10 cellular contexts compared by ENCODE assay signal in the genomic region with DNA sequence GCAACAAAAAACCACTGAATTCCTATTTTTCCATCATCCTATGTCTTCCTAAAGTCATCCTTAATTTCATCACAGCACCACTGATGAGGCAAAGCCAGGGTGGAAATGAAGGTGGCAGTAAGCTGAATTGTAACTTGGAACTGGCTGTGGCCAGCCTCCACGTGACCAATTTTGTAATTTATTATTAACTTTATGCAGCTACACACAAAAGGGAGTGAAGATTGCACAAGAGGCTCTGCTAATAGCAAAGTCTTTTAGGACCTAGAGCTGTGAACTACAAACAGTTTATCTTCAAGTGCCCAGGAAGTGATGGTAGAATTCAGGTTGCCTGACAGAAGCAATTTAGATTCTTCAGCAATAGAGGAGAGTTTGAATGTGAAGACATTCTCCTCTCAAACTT.
A peak's percentile ranks its signal among the peaks of the same experiment; 100 is the strongest.
DNase-seq lines count a peak whose midpoint lies in the region; TF ChIP-seq lines count a peak whose summit lies in the region.
"Had no signal": no experiment of that assay in that cellular context is flagged by ENCODE, and none has a peak within 500 bp of the region (broad histone marks: within the 10 kb centered on the region; RNA-seq: fewer than 3 reads in every experiment).

No MANE protein-coding gene starts in this region.

- DNase-seq in DMS53 (lab: John Stamatoyannopoulos, UW), result peak; percentile 26
- no peak for DNase-seq in DMS53 treated with DMSO at 0.1 percent for 48 hours (lab: John Stamatoyannopoulos, UW; ENCODE audit: unreplicated experiment)
- DNase-seq in NB4 (ENCODE audit: low read depth), result peak; percentile 75
- DNase-seq in fibroblast of gingiva (ENCODE audit: low read depth), result peak; percentile 70
- no peak for DNase-seq in smooth muscle cell (lab: John Stamatoyannopoulos, UW; ENCODE audit: unreplicated experiment)
- DNase-seq in endothelial cell (ENCODE audit: low spot score), result no peak
- DNase-seq in GOT3 (lab: John Stamatoyannopoulos, UW), result no peak
- DNase-seq in effector memory CD4-positive, alpha-beta T cell, result no peak

- H3K27ac Mint-ChIP-seq in endothelial cell (ENCODE audit: unreplicated experiment), result no peak overlapping the region

- H3K36me3 ChIP-seq in smooth muscle cell (ENCODE audit: low read depth), result no peaks in the 10 kb centered on the region
- no peaks in the 10 kb centered on the region for H3K36me3 ChIP-seq in effector memory CD4-positive, alpha-beta T cell (ENCODE audit: control insufficient read depth, insufficient read depth, low read length)
- H3K36me3 ChIP-seq: tibial nerve had no signal

- H3K4me1 ChIP-seq in smooth muscle cell (ENCODE audit: low read depth), result no peaks in the 10 kb centered on the region
- no peaks in the 10 kb centered on the region for H3K4me1 ChIP-seq in effector memory CD4-positive, alpha-beta T cell (ENCODE audit: control insufficient read depth, insufficient read depth, low read length, poor library complexity, severe bottlenecking)

- WGBS in smooth muscle cell (ENCODE audit: low lambda C conversion rate), result 67% methylated on average over 1 of the region's 1 CpG

- H3K9ac ChIP-seq in smooth muscle cell (ENCODE audit: low read depth), result peak overlapping the region; percentile 12

- H4K20me1 ChIP-seq in smooth muscle cell (ENCODE audit: low read depth), result no peaks in the 10 kb centered on the region

- H3K4me1 Mint-ChIP-seq in endothelial cell (ENCODE audit: unreplicated experiment), result peaks cover 5% of the 10 kb centered on the region

- no peak for TF ChIP-seq CTCF in NB4 (IDR thresholded peaks at IDR 0.05; ENCODE audit: low read depth, low read length)
- TF ChIP-seq CTCF in smooth muscle cell (IDR thresholded peaks at IDR 0.05; ENCODE audit: borderline replicate concordance, insufficient read depth, poor library complexity, severe bottlenecking), result no peak
- TF ChIP-seq CTCF in endothelial cell (IDR thresholded peaks at IDR 0.05; ENCODE audit: unreplicated experiment), result no peak

- H3K9me3 ChIP-seq in smooth muscle cell (replicated peaks; ENCODE audit: low read depth), result no peaks in the 10 kb centered on the region
- H3K9me3 ChIP-seq in effector memory CD4-positive, alpha-beta T cell (ENCODE audit: control insufficient read depth, low read length), result no peaks in the 10 kb centered on the region
- H3K9me3 ChIP-seq: tibial nerve had no signal

- no peaks in the 10 kb centered on the region for H3K36me3 Mint-ChIP-seq in endothelial cell (ENCODE audit: low read depth, unreplicated experiment)

- no peak overlapping the region for H3K4me3 Mint-ChIP-seq in endothelial cell (ENCODE audit: unreplicated experiment)

- H3K4me3 ChIP-seq in NB4 (ENCODE audit: low read depth, low read length), result no peak overlapping the region
- H3K4me3 ChIP-seq in smooth muscle cell, result no peak overlapping the region
- H3K4me3 ChIP-seq in effector memory CD4-positive, alpha-beta T cell (ENCODE audit: insufficient read depth, low read depth, low read length, poor library complexity, severe bottlenecking), result no peak overlapping the region
- H3K4me3 ChIP-seq: tibial nerve had no signal

- H3K4me2 ChIP-seq in smooth muscle cell, result no peak overlapping the region

- H2AFZ ChIP-seq in smooth muscle cell (ENCODE audit: low read depth), result no peak overlapping the region

- TF ChIP-seq POLR2A in NB4 (IDR thresholded peaks at IDR 0.05; ENCODE audit: extremely low read depth, insufficient read length), result no peak

- no peaks in the 10 kb centered on the region for H3F3A ChIP-seq in smooth muscle cell (ENCODE audit: low read depth)

- no peaks in the 10 kb centered on the region for H3K27me3 Mint-ChIP-seq in endothelial cell (ENCODE audit: unreplicated experiment)

- H3K27me3 ChIP-seq in smooth muscle cell (ENCODE audit: low read depth), result no peaks in the 10 kb centered on the region
- H3K27me3 ChIP-seq in effector memory CD4-positive, alpha-beta T cell (replicated peaks; ENCODE audit: control insufficient read depth, insufficient read depth, low read length, poor library complexity, severe bottlenecking), result no peaks in the 10 kb centered on the region
- H3K27me3 ChIP-seq: tibial nerve had no signal

- H3K27ac ChIP-seq in smooth muscle cell (ENCODE audit: low read depth), result peak overlapping the region; percentile 76
- no peak overlapping the region for H3K27ac ChIP-seq in effector memory CD4-positive, alpha-beta T cell (ENCODE audit: insufficient read depth, low read length, poor library complexity, severe bottlenecking)
- H3K27ac ChIP-seq: 22Rv1 had no signal

- no peaks in the 10 kb centered on the region for H3K79me2 ChIP-seq in smooth muscle cell (ENCODE audit: low read depth)

- no peaks in the 10 kb centered on the region for H3K9me3 Mint-ChIP-seq in endothelial cell (ENCODE audit: unreplicated experiment)

Comparison
In these comparisons a context has a peak if more than half of its experiments do, and no peak if none do; other contexts are left out.
1. DNase-seq: peak in DMS53 (single experiment), NB4 (single experiment) and fibroblast of gingiva (single experiment); none in DMS53 treated with DMSO at 0.1 percent for 48 hours (single experiment), smooth muscle cell (single experiment), endothelial cell (single experiment), GOT3 (single experiment) and effector memory CD4-positive, alpha-beta T cell (0 of 3).